Comparison of ENCODE assay signal across 27 cellular contexts in the genomic region with DNA sequence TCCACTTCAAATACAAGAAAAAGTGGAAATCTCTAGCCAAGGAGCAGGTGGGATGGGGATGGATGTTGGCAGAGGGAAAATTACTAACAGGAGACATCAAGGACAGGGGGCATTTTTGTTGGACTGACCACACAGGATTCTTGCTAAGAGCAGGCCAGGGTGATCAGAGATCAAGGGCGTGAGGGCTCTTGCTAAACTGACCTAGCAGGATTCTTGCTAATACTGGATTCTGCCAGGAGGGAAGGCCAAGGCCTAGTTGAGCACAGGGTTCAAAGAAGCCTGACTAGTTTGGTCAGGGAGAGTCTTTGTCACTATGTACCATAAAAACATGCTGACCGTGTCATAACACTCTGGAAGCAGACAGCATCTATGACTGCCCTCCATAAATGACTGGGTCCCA.
"Had no signal": no experiment of that assay in that cellular context is flagged by ENCODE, and none has a peak within 500 bp of the region (broad histone marks: within the 10 kb centered on the region; RNA-seq: fewer than 3 reads in every experiment).

No MANE protein-coding gene starts in this region.

- H3K4me1 Mint-ChIP-seq: stimulated activated effector memory CD8-positive, alpha-beta T cell treated with anti-CD3 and anti-CD28 coated beads, Interleukin-12 subunit alpha, Interleukin-12 subunit beta, amount 100 ng/mL, for 72 hours; stimulated activated memory B cell treated with anti-CD40 and anti-IgM and Interleukin-4, amounts not matched to agents 10 μg/mL and 1 μg/mL and 100 μg/mL, for 72 hours; stimulated activated naive B cell treated with anti-CD40 and anti-IgM and Interleukin-4, amounts not matched to agents 10 μg/mL and 1 μg/mL and 100 μg/mL, for 72 hours; stimulated activated naive CD8-positive, alpha-beta T cell treated with anti-CD3 and anti-CD28 coated beads, Interleukin-15, amount 100 ng/mL, for 72 hours had no signal

- H3K4me3 ChIP-seq: stomach, suprapubic skin, testis, thoracic aorta, thyroid gland, tibial artery, tibial nerve, transverse colon, upper lobe of left lung, upper lobe of right lung, uterus, vagina had no signal

- H3K27ac ChIP-seq: stomach, suprapubic skin, testis, thoracic aorta, thyroid gland, tibial artery, tibial nerve, transverse colon, upper lobe of left lung, upper lobe of right lung, uterus, vagina had no signal

- H3K27me3 ChIP-seq: stomach, suprapubic skin, testis, thyroid gland, tibial artery, tibial nerve, transverse colon, upper lobe of left lung, upper lobe of right lung, uterus, vagina had no signal

- H3K4me3 Mint-ChIP-seq: stimulated activated effector memory CD8-positive, alpha-beta T cell treated with anti-CD3 and anti-CD28 coated beads, Interleukin-12 subunit alpha, Interleukin-12 subunit beta, amount 100 ng/mL, for 72 hours; stimulated activated memory B cell treated with anti-CD40 and anti-IgM and Interleukin-4, amounts not matched to agents 10 μg/mL and 1 μg/mL and 100 μg/mL, for 72 hours; stimulated activated naive B cell treated with anti-CD40 and anti-IgM and Interleukin-4, amounts not matched to agents 10 μg/mL and 1 μg/mL and 100 μg/mL, for 72 hours; stimulated activated naive CD8-positive, alpha-beta T cell treated with anti-CD3 and anti-CD28 coated beads, Interleukin-15, amount 100 ng/mL, for 72 hours; stimulated activated naive CD8-positive, alpha-beta T cell treated with anti-CD3 and anti-CD28 coated beads, Interleukin-15, Interleukin-2, amounts not matched to agents 100 ng/mL and 50 ng/mL, for 24 hours; type B pancreatic cell had no signal

- H3K27me3 Mint-ChIP-seq: stimulated activated memory B cell treated with anti-CD40 and anti-IgM and Interleukin-4, amounts not matched to agents 10 μg/mL and 1 μg/mL and 100 μg/mL, for 72 hours; stimulated activated naive B cell treated with anti-CD40 and anti-IgM and Interleukin-4, amounts not matched to agents 10 μg/mL and 1 μg/mL and 100 μg/mL, for 72 hours; stimulated activated naive CD8-positive, alpha-beta T cell treated with anti-CD3 and anti-CD28 coated beads, Interleukin-15, amount 100 ng/mL, for 72 hours; stimulated activated naive CD8-positive, alpha-beta T cell treated with anti-CD3 and anti-CD28 coated beads, Interleukin-15, Interleukin-2, amounts not matched to agents 100 ng/mL and 50 ng/mL, for 24 hours; type B pancreatic cell had no signal

- ATAC-seq: stimulated activated effector memory CD8-positive, alpha-beta T cell treated with anti-CD3 and anti-CD28 coated beads, Interleukin-12 subunit alpha, Interleukin-12 subunit beta, amount 100 ng/mL, for 72 hours; stimulated activated memory B cell treated with anti-CD40 and anti-IgM and Interleukin-4, amounts not matched to agents 10 μg/mL and 1 μg/mL and 100 μg/mL, for 72 hours; stimulated activated naive B cell treated with anti-CD40 and anti-IgM and Interleukin-4, amounts not matched to agents 10 μg/mL and 1 μg/mL and 100 μg/mL, for 72 hours; stimulated activated naive CD8-positive, alpha-beta T cell treated with anti-CD3 and anti-CD28 coated beads, Interleukin-15, amount 100 ng/mL, for 72 hours; stimulated activated naive CD8-positive, alpha-beta T cell treated with anti-CD3 and anti-CD28 coated beads, Interleukin-15, Interleukin-2, amounts not matched to agents 100 U/mL and 50 U/mL, for 24 hours; upper lobe of right lung had no signal

- H3K9me3 Mint-ChIP-seq: stimulated activated memory B cell treated with anti-CD40 and anti-IgM and Interleukin-4, amounts not matched to agents 10 μg/mL and 1 μg/mL and 100 μg/mL, for 72 hours; type B pancreatic cell had no signal

- H3K4me1 ChIP-seq: stomach, testis, thyroid gland, tibial artery, tibial nerve, transverse colon, upper lobe of left lung, upper lobe of right lung, uterus, vagina had no signal

- H3K27ac Mint-ChIP-seq: stimulated activated effector memory CD8-positive, alpha-beta T cell treated with anti-CD3 and anti-CD28 coated beads, Interleukin-12 subunit alpha, Interleukin-12 subunit beta, amount 100 ng/mL, for 72 hours; stimulated activated memory B cell treated with anti-CD40 and anti-IgM and Interleukin-4, amounts not matched to agents 10 μg/mL and 1 μg/mL and 100 μg/mL, for 72 hours; stimulated activated naive B cell treated with anti-CD40 and anti-IgM and Interleukin-4, amounts not matched to agents 10 μg/mL and 1 μg/mL and 100 μg/mL, for 72 hours; stimulated activated naive CD8-positive, alpha-beta T cell treated with anti-CD3 and anti-CD28 coated beads, Interleukin-15, amount 100 ng/mL, for 72 hours; stimulated activated naive CD8-positive, alpha-beta T cell treated with anti-CD3 and anti-CD28 coated beads, Interleukin-15, Interleukin-2, amounts not matched to agents 100 ng/mL and 50 ng/mL, for 24 hours; type B pancreatic cell had no signal

- DNase-seq: stimulated activated CD4-positive, alpha-beta T cell treated with anti-CD3 and anti-CD28 coated beads, Interleukin-2, amount 100 ng/mL, for 48 hours; stimulated activated CD4-positive, alpha-beta T cell treated with anti-CD3 and anti-CD28 coated beads, Interleukin-4, amount 100 ng/mL, for 1 hour; stimulated activated CD4-positive, alpha-beta T cell treated with anti-CD3 and anti-CD28 coated beads, Interleukin-4, amount 100 ng/mL, for 24 hours; stimulated activated CD4-positive, alpha-beta T cell treated with anti-CD3 and anti-CD28 coated beads, Interleukin-4, amount 100 ng/mL, for 4 hours; stimulated activated CD8-positive, alpha-beta memory T cell treated with anti-CD3 and anti-CD28 coated beads, Interleukin-4, amount 100 ng/mL, for 48 hours; stimulated activated naive B cell treated with anti-CD40 and anti-IgM and Interleukin-4, amounts not matched to agents 10 μg/mL and 1 μg/mL and 100 μg/mL, for 72 hours; stimulated activated naive CD4-positive, alpha-beta T cell; stimulated activated naive CD4-positive, alpha-beta T cell treated with Interleukin-2 at 50 U/mL for 16 hours; stimulated activated naive CD8-positive, alpha-beta T cell treated with anti-CD3 and anti-CD28 coated beads, Interleukin-15, amount 100 ng/mL, for 72 hours; stimulated activated naive CD8-positive, alpha-beta T cell treated with anti-CD3 and anti-CD28 coated beads, Interleukin-15, Interleukin-2, amounts not matched to agents 100 U/mL and 50 U/mL, for 24 hours; stomach; substantia nigra; testis; thyroid gland; tibial artery; transverse colon; upper lobe of left lung; upper lobe of right lung; uterus had no signal

- H3K9me3 ChIP-seq: stomach, suprapubic skin, testis, thoracic aorta, thyroid gland, tibial artery, tibial nerve, transverse colon, upper lobe of left lung, upper lobe of right lung, uterus, vagina had no signal

- H3K36me3 Mint-ChIP-seq: stimulated activated effector memory CD8-positive, alpha-beta T cell treated with anti-CD3 and anti-CD28 coated beads, Interleukin-12 subunit alpha, Interleukin-12 subunit beta, amount 100 ng/mL, for 72 hours; stimulated activated memory B cell treated with anti-CD40 and anti-IgM and Interleukin-4, amounts not matched to agents 10 μg/mL and 1 μg/mL and 100 μg/mL, for 72 hours; stimulated activated naive B cell treated with anti-CD40 and anti-IgM and Interleukin-4, amounts not matched to agents 10 μg/mL and 1 μg/mL and 100 μg/mL, for 72 hours; type B pancreatic cell had no signal

- H3K36me3 ChIP-seq: stomach, suprapubic skin, thoracic aorta, thyroid gland, tibial artery, tibial nerve, transverse colon, upper lobe of left lung, upper lobe of right lung, uterus, vagina had no signal
